In genomic region chr14:99971087-99971928, GRCh38 we compare ENCODE assay signal across 8 cellular contexts.
DNase-seq lines count a peak whose midpoint lies in the region; ATAC-seq and TF ChIP-seq lines count a peak whose summit lies in the region.

No MANE protein-coding gene starts in this region.

- peak; percentile 87 for ATAC-seq in body of pancreas
- peak; percentile 86 to 90 for ATAC-seq in gastrocnemius medialis
- no peak for ATAC-seq in HG02571 (IDR thresholded peaks at IDR 0.05; ENCODE audit: unreplicated experiment)

- TF ChIP-seq CTCF in HFFc6 (IDR thresholded peaks at IDR 0.05) (no peak), body of pancreas (IDR thresholded peaks at IDR 0.05) (peak in 2 of 7 experiments; percentile 14 to 15), gastrocnemius medialis (IDR thresholded peaks at IDR 0.05 in 4 of 5, conservative IDR thresholded peaks at IDR 0.05 in 1 of 5) (no peak)

- peaks cover 28% of the 10 kb centered on the region for H3K27me3 Mint-ChIP-seq in HFFc6 (ENCODE audit: insufficient read depth)

- H3K27ac ChIP-seq in body of pancreas: peak overlapping the region in 3 of 4 donors; percentile 69 to 77 (median 76)
- no peak overlapping the region for H3K27ac ChIP-seq in iPS DF 6.9 (ENCODE audit: low read length)
- peak overlapping the region; percentile 60 to 85 (median 76) for H3K27ac ChIP-seq in gastrocnemius medialis

- H3K9me3 ChIP-seq in body of pancreas (peaks cover 0 to 6% (median 0%) of the 10 kb centered on the region in 3 donors), iPS DF 6.9 (ENCODE audit: control insufficient read depth, insufficient read depth, low read length) (no peaks in the 10 kb centered on the region), gastrocnemius medialis (no peaks in the 10 kb centered on the region)

- intact Hi-C loops in body of pancreas (cut with DNase I): no loop called here
- intact Hi-C loops in gastrocnemius medialis (cut with DNase I; ENCODE audit: low total_unique reads): no loop called here

- H3K4me1 Mint-ChIP-seq in HFFc6 (ENCODE audit: low read depth): peaks cover 26% of the 10 kb centered on the region

- in situ Hi-C loops in gastrocnemius medialis (cut with MboI; ENCODE audit: low sequenced_read_pairs in 4 of 4): no loop called here

- H3K4me3 ChIP-seq in body of pancreas (peak overlapping the region in 1 of 2 donors; percentile 68), iPS DF 6.9 (ENCODE audit: low read length) (peak overlapping the region; percentile 85; the same call in 1 of the 2 replicates), gastrocnemius medialis (peak overlapping the region; percentile 70 to 86 (median 78))

- H3K27ac Mint-ChIP-seq in HFFc6: no peak overlapping the region

- 2 to 25% methylated on average over 16 to 77 of the region's 115 CpGs for WGBS in body of pancreas, 2 donors
- no CpG with 5 or more reads among the region's 115 CpGs for WGBS in iPS DF 6.9 (ENCODE audit: insufficient coverage, insufficient read length)

- H3K36me3 ChIP-seq in body of pancreas (replicated peaks in 1 of 2; ENCODE audit: insufficient read depth in 1 of 2, low read depth in 2 of 2) (no peaks in the 10 kb centered on the region), iPS DF 6.9 (ENCODE audit: control insufficient read depth, insufficient read depth, low read length) (no peaks in the 10 kb centered on the region), gastrocnemius medialis (no peaks in the 10 kb centered on the region)

- H3K27me3 ChIP-seq in body of pancreas (no peaks in the 10 kb centered on the region), iPS DF 6.9 (ENCODE audit: control insufficient read depth, insufficient read depth, low read length) (peaks cover 9% of the 10 kb centered on the region; the same call in 1 of the 2 replicates), gastrocnemius medialis (no peaks in the 10 kb centered on the region)

- H3K9me3 Mint-ChIP-seq in HFFc6: no peaks in the 10 kb centered on the region

- H3K36me3 Mint-ChIP-seq in HFFc6 (ENCODE audit: low read depth): peaks cover 11% of the 10 kb centered on the region; the same call in 1 of the 2 replicates

- peak overlapping the region; percentile 69 for H3K4me3 Mint-ChIP-seq in HFFc6

- peak; percentile 81 for DNase-seq in EL
- DNase-seq in HFFc6: peak; percentile 3
- peak; percentile 92 for DNase-seq in NCI-H1694 treated with DMSO at 0.1 percent for 48 hours (lab: John Stamatoyannopoulos, UW)
- DNase-seq in UCSD-AML1 (lab: John Stamatoyannopoulos, UW; ENCODE audit: unreplicated experiment): peak; percentile 65
- DNase-seq in body of pancreas: peak; percentile 84 to 91 (median 88)
- DNase-seq in iPS DF 6.9 (ENCODE audit: low read depth, low spot score): no peak
- peak; percentile 54 to 68 for DNase-seq in gastrocnemius medialis

- peaks cover 4% of the 10 kb centered on the region for H3K4me1 ChIP-seq in body of pancreas
- H3K4me1 ChIP-seq in iPS DF 6.9 (ENCODE audit: control insufficient read depth, insufficient read depth, low read length): no peaks in the 10 kb centered on the region; the same call in 1 of the 2 replicates
- no peaks in the 10 kb centered on the region for H3K4me1 ChIP-seq in gastrocnemius medialis

- TF ChIP-seq POLR2A in body of pancreas (IDR thresholded peaks at IDR 0.05): peak; percentile 51 to 68 (median 67)
- peak; percentile 50 to 65 for TF ChIP-seq POLR2A in gastrocnemius medialis (IDR thresholded peaks at IDR 0.05)
